Comparison of ENCODE assay signal across 8 cellular contexts in genomic region chr6:41936073-41936837, GRCh38. TPM values are rescaled to one million over a fixed set of nuclear protein-coding genes. Genes with fewer than 3 reads are reported as not detected.
DNase-seq lines count a peak whose midpoint lies in the region; ATAC-seq and TF ChIP-seq lines count a peak whose summit lies in the region.

No MANE protein-coding gene starts in this region.

- CTCF ChIA-PET in GM10248 (lab: Yijun Ruan, JAX): interaction anchor here (0.7 to 8.3 kb wide), 29 partner anchors 7 to 201 kb away, joined by 3 to 116 read pairs (median 4); partner anchors contain the start of genes BYSL, MED20, TAF8 and TOMM6

- peak; percentile 82 for TF ChIP-seq CTCF in GM10248 (IDR thresholded peaks at IDR 0.05; ENCODE audit: control extremely low read depth, extremely low read depth, low read depth, missing control alignments)

- ATAC-seq in HG02852 (IDR thresholded peaks at IDR 0.05; ENCODE audit: unreplicated experiment): peak; percentile 62
- ATAC-seq in left colon: peak; percentile 52
- ATAC-seq in HG03135 (IDR thresholded peaks at IDR 0.05; ENCODE audit: unreplicated experiment): no peak

- DNase-seq in GM10248 (ENCODE audit: extremely low spot score) (peak; percentile 78), NCI-H2227 treated with DMSO at 0.1 percent for 48 hours (lab: John Stamatoyannopoulos, UW) (peak; percentile 24), cerebellar cortex (ENCODE audit: low spot score) (peak; percentile 91), left colon (peak; percentile 56 to 68)
- DNase-seq in activated CD4-positive, CD25-positive, alpha-beta regulatory T cell (lab: John Stamatoyannopoulos, UW): peak; percentile 25 to 73 (median 62)
- peak; percentile 44 to 57 for DNase-seq in stimulated activated CD4-positive, alpha-beta T cell treated with anti-CD3 and anti-CD28 coated beads, Interleukin-4, amount 100 ng/mL, for 4 hours

- POLR2A ChIA-PET in GM10248 (lab: Yijun Ruan, JAX): interaction anchor here (1.2 kb wide), 1 partner anchor 15 kb away, joined by 5 read pairs; the partner anchor contains the start of gene MED20

- intact Hi-C loops in left colon (cut with DNase I, micrococcal nuclease): loop anchor here (5.0 to 10.0 kb wide), 2 partner anchors 106 to 109 kb away; no protein-coding TSS in a partner anchor

RNA-seq across cellular contexts. Expression of gene CCND3, which starts 5.4 kb away (rescaled TPM):
- 10 to 100 TPM; 64.0 to 68.4 TPM for total RNA-seq in left colon

RNA-seq across cellular contexts. Expression of gene BYSL, which starts 15.0 kb away (rescaled TPM):
- 10 to 100 TPM in 1 of 2 donors, 1 to 10 TPM in 1; 8.8 to 10.3 TPM for total RNA-seq in left colon

RNA-seq across cellular contexts. Expression of gene MED20, which starts 15.3 kb away (rescaled TPM):
- 10 to 100 TPM; 18.5 to 18.8 TPM for total RNA-seq in left colon

RNA-seq across cellular contexts. Expression of gene USP49, which starts 41.1 kb away (rescaled TPM):
- 1 to 10 TPM; 2.1 to 2.9 TPM for total RNA-seq in left colon

Comparison
In these comparisons a context has a peak if more than half of its experiments do, and no peak if none do; other contexts are left out.
1. DNase-seq: peak in every context shown above with its lines; median percentile 91 in cerebellar cortex; 78 in GM10248; 62 in activated CD4-positive, CD25-positive, alpha-beta regulatory T cell; 62 in left colon; 50 in stimulated activated CD4-positive, alpha-beta T cell treated with anti-CD3 and anti-CD28 coated beads, Interleukin-4, amount 100 ng/mL, for 4 hours; 24 in NCI-H2227 treated with DMSO at 0.1 percent for 48 hours.